In the genomic region with DNA sequence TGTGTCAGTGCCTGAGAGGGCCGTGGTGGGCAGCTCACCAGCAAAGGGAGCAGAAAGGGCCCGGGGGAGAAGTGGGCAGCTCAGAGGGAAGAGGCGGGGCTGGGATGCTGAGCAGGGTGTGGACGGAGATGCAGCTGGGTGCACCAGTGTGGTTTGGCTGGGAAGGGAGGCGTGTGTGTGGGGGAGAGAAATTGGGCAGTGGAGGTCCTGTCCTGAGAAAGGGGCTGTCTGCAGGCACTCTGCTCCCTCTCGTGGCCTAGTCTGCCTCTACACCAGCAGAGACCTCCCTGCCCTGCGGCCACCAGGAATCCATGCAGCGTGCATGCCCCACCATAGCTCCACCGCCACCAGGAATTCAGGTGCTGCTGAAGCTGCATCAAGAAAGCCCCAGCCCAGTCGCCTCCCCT, we compare ENCODE assay signal across 8 cellular contexts. TPM values are rescaled to one million over a fixed set of nuclear protein-coding genes. Genes with fewer than 3 reads are reported as not detected.
DNase-seq lines count a peak whose midpoint lies in the region; ATAC-seq, FAIRE-seq and TF ChIP-seq lines count a peak whose summit lies in the region.

No MANE protein-coding gene starts in this region.

- H3K4me1 Mint-ChIP-seq in Calu3 (ENCODE audit: low read depth, unreplicated experiment): no peaks in the 10 kb centered on the region
- no peaks in the 10 kb centered on the region; the same call in 2 of the 3 replicates for H3K4me1 Mint-ChIP-seq in GM23338
- H3K4me1 Mint-ChIP-seq in naive thymus-derived CD8-positive, alpha-beta T cell: peaks cover 1 to 29% (median 20%) of the 10 kb centered on the region in 4 donors

- dilution Hi-C loops in keratinocyte (cut with MboI; ENCODE audit: extremely low pct_ligation_motif_present, low sequenced_read_pairs): no loop called here

- H3K9me3 Mint-ChIP-seq in Calu3 (ENCODE audit: low read depth, unreplicated experiment) (no peaks in the 10 kb centered on the region), GM23338 (peaks cover 36% of the 10 kb centered on the region)
- no peaks in the 10 kb centered on the region for H3K9me3 Mint-ChIP-seq in naive thymus-derived CD8-positive, alpha-beta T cell

- intact Hi-C loops in Calu3 (cut with micrococcal nuclease; ENCODE audit: unreplicated experiment): no loop called here

- H3K4me2 ChIP-seq in GM23338 (no peak overlapping the region), SK-N-SH (no peak overlapping the region), keratinocyte (ENCODE audit: control insufficient read depth, extremely low read depth, insufficient read depth, low read depth, low read length) (no peak overlapping the region)

- H3K79me2 ChIP-seq in GM23338 (replicated peaks; ENCODE audit: insufficient read depth) (no peaks in the 10 kb centered on the region), SK-N-SH (ENCODE audit: insufficient read depth) (no peaks in the 10 kb centered on the region), keratinocyte (ENCODE audit: control insufficient read depth, insufficient read depth, low read length) (no peaks in the 10 kb centered on the region)

- BruUV-seq in Calu3 (replicated peaks; lab: Mats Ljungman, UMichigan): no TSS peak

- H3K36me3 ChIP-seq in GM23338 (ENCODE audit: insufficient read depth) (no peaks in the 10 kb centered on the region), SK-N-SH (replicated peaks in 1 of 2; ENCODE audit: control insufficient read depth in 1 of 2, insufficient read depth in 2 of 2, low read length in 1 of 2) (peaks cover 0 to 2% of the 10 kb centered on the region in 2 experiments), keratinocyte (ENCODE audit: control insufficient read depth in 2 of 2, extremely low read depth in 1 of 2, insufficient read depth in 2 of 2, low read length in 2 of 2) (no peaks in the 10 kb centered on the region)
- no peaks in the 10 kb centered on the region for H3K36me3 ChIP-seq in effector memory CD4-positive, alpha-beta T cell (ENCODE audit: control insufficient read depth, insufficient read depth, low read length)

- H3K27me3 Mint-ChIP-seq in Calu3 (ENCODE audit: unreplicated experiment): peaks cover 60% of the 10 kb centered on the region
- H3K27me3 Mint-ChIP-seq in GM23338 (ENCODE audit: insufficient read depth, low read depth, poor library complexity): peaks cover 20% of the 10 kb centered on the region
- H3K27me3 Mint-ChIP-seq in naive thymus-derived CD8-positive, alpha-beta T cell: peaks cover 0 to 10% (median 0%) of the 10 kb centered on the region in 5 donors

- no peak overlapping the region for H3K27ac ChIP-seq in GM23338 (ENCODE audit: low read depth)
- no peak overlapping the region for H3K27ac ChIP-seq in SK-N-SH (ENCODE audit: low read depth in 2 of 2, low read length in 1 of 2)
- no peak overlapping the region for H3K27ac ChIP-seq in keratinocyte (ENCODE audit: control insufficient read depth, insufficient read depth, low read length)
- H3K27ac ChIP-seq in effector memory CD4-positive, alpha-beta T cell (ENCODE audit: insufficient read depth, low read length, poor library complexity, severe bottlenecking): no peak overlapping the region

- no peak for FAIRE-seq in keratinocyte (lab: Jason Lieb, UNC)

- H3F3A ChIP-seq in GM23338 (replicated peaks; ENCODE audit: low read depth) (no peaks in the 10 kb centered on the region), SK-N-SH (replicated peaks; ENCODE audit: insufficient read depth) (no peaks in the 10 kb centered on the region)

- POLR2A ChIA-PET in SK-N-SH (lab: Yijun Ruan, JAX): no interaction called here
- POLR2A ChIA-PET in naive thymus-derived CD8-positive, alpha-beta T cell (lab: Charles Lee): interaction anchor here (1.2 kb wide), 1 partner anchor 167 kb away, joined by 3 read pairs; no protein-coding TSS in a partner anchor

- H3K9ac ChIP-seq in SK-N-SH: no peak overlapping the region
- H3K9ac ChIP-seq in keratinocyte (ENCODE audit: control insufficient read depth, extremely low read depth, insufficient read depth, low read length): no peak overlapping the region

- peaks cover 9% of the 10 kb centered on the region for H3K27me3 ChIP-seq in GM23338 (ENCODE audit: insufficient read depth)
- H3K27me3 ChIP-seq in SK-N-SH (ENCODE audit: insufficient read depth): no peaks in the 10 kb centered on the region
- H3K27me3 ChIP-seq in keratinocyte (ENCODE audit: control insufficient read depth, extremely low read depth, insufficient read depth, low read length): peaks cover 32% of the 10 kb centered on the region
- no peaks in the 10 kb centered on the region for H3K27me3 ChIP-seq in effector memory CD4-positive, alpha-beta T cell (replicated peaks; ENCODE audit: control insufficient read depth, insufficient read depth, low read length, poor library complexity, severe bottlenecking)

- H4K20me1 ChIP-seq in GM23338 (replicated peaks; ENCODE audit: insufficient read depth) (no peaks in the 10 kb centered on the region), SK-N-SH (ENCODE audit: insufficient read depth) (no peaks in the 10 kb centered on the region), keratinocyte (ENCODE audit: control insufficient read depth, extremely low read depth, insufficient read depth, low read length) (no peaks in the 10 kb centered on the region)

- peak; percentile 10; the same call in 1 of the 3 replicates for ATAC-seq in GM23338
- ATAC-seq in HG02938 (IDR thresholded peaks at IDR 0.05; ENCODE audit: unreplicated experiment): no peak
- no peak for ATAC-seq in naive thymus-derived CD8-positive, alpha-beta T cell

- H3K9me2 ChIP-seq in GM23338 (ENCODE audit: insufficient read depth): no peaks in the 10 kb centered on the region
- no peaks in the 10 kb centered on the region for H3K9me2 ChIP-seq in SK-N-SH

- DNase-seq in Calu3: peak; percentile 50
- DNase-seq in GM23338 (ENCODE audit: low spot score): peak; percentile 8
- peak; percentile 62 for DNase-seq in SK-N-SH
- no peak for DNase-seq in keratinocyte (ENCODE audit: low read depth, low spot score)
- DNase-seq in NCI-H345 (lab: John Stamatoyannopoulos, UW): no peak
- DNase-seq in effector memory CD4-positive, alpha-beta T cell: no peak
- DNase-seq in naive thymus-derived CD8-positive, alpha-beta T cell: no peak

- H2AFZ ChIP-seq in GM23338 (no peak overlapping the region), SK-N-SH (ENCODE audit: low read depth) (no peak overlapping the region), keratinocyte (ENCODE audit: control insufficient read depth, low read length) (no peak overlapping the region)

- CTCF ChIA-PET in Calu3 (lab: Charles Lee): interaction anchor here (1.2 kb wide), 1 partner anchor 52 kb away, joined by 4 read pairs; no protein-coding TSS in a partner anchor
- CTCF ChIA-PET in SK-N-SH (lab: Yijun Ruan, JAX): interaction anchor here (0.7 to 2.3 kb wide), 6 partner anchors 12 to 162 kb away, joined by 3 to 8 read pairs (median 4); no protein-coding TSS in a partner anchor

- H3K4me3 ChIP-seq in GM23338 (no peak overlapping the region), SK-N-SH (ENCODE audit: low read depth in 2 of 2, low read length in 1 of 2) (no peak overlapping the region), keratinocyte (ENCODE audit: control insufficient read depth in 2 of 3, extremely low read depth in 1 of 3, insufficient read depth in 2 of 3, low read depth in 1 of 3, low read length in 3 of 3) (no peak overlapping the region)
- no peak overlapping the region for H3K4me3 ChIP-seq in effector memory CD4-positive, alpha-beta T cell (ENCODE audit: insufficient read depth, low read depth, low read length, poor library complexity, severe bottlenecking)

- TF ChIP-seq CTCF in Calu3 (IDR thresholded peaks at IDR 0.05; ENCODE audit: unreplicated experiment) (no peak), GM23338 (conservative IDR thresholded peaks at IDR 0.05; ENCODE audit: low read depth in 2 of 2) (peak in 1 of 2 experiments; percentile 23; a peak in 1 of 4 replicates), SK-N-SH (IDR thresholded peaks at IDR 0.05) (peak; percentile 34), keratinocyte (optimal IDR thresholded peaks at IDR 0.05 in 1 of 3, IDR thresholded peaks at IDR 0.05 in 1 of 3, conservative IDR thresholded peaks at IDR 0.05 in 1 of 3; ENCODE audit: extremely low read depth in 1 of 3, insufficient read depth in 2 of 3, low read length in 3 of 3) (peak in 2 of 3 experiments; percentile 17 to 49)

- 68% methylated on average over 8 of the region's 10 CpGs for WGBS in SK-N-SH (ENCODE audit: low lambda C conversion rate)

- TF ChIP-seq RAD21 in SK-N-SH (IDR thresholded peaks at IDR 0.05; ENCODE audit: low read length): no peak

- no peaks in the 10 kb centered on the region for H3K9me3 ChIP-seq in SK-N-SH
- H3K9me3 ChIP-seq in keratinocyte (ENCODE audit: control insufficient read depth, low read depth, low read length): no peaks in the 10 kb centered on the region
- no peaks in the 10 kb centered on the region for H3K9me3 ChIP-seq in effector memory CD4-positive, alpha-beta T cell (ENCODE audit: control insufficient read depth, low read length)

- H3K27ac Mint-ChIP-seq in Calu3 (ENCODE audit: unreplicated experiment) (no peak overlapping the region), GM23338 (no peak overlapping the region)
- peak overlapping the region in 4 of 10 donors; percentile 20 to 75 (median 64) for H3K27ac Mint-ChIP-seq in naive thymus-derived CD8-positive, alpha-beta T cell

- H3K9me1 ChIP-seq in keratinocyte (ENCODE audit: control insufficient read depth, extremely low read depth, insufficient read depth, low read length): no peaks in the 10 kb centered on the region

- H3K4me3 Mint-ChIP-seq in Calu3 (ENCODE audit: low read depth, unreplicated experiment): no peak overlapping the region
- no peak overlapping the region for H3K4me3 Mint-ChIP-seq in GM23338
- H3K4me3 Mint-ChIP-seq in naive thymus-derived CD8-positive, alpha-beta T cell: peak overlapping the region in 2 of 10 donors; percentile 41 to 68

- H3K36me3 Mint-ChIP-seq in Calu3 (ENCODE audit: insufficient read depth, unreplicated experiment): peaks cover 9% of the 10 kb centered on the region
- peaks cover 13% of the 10 kb centered on the region; the same call in 2 of the 3 replicates for H3K36me3 Mint-ChIP-seq in GM23338 (ENCODE audit: low read depth)
- no peaks in the 10 kb centered on the region for H3K36me3 Mint-ChIP-seq in naive thymus-derived CD8-positive, alpha-beta T cell

- no peak for TF ChIP-seq EP300 in SK-N-SH (IDR thresholded peaks at IDR 0.05; ENCODE audit: borderline replicate concordance in 1 of 2, low read depth in 1 of 2, low read length in 1 of 2)

- H3K4me1 ChIP-seq in GM23338 (ENCODE audit: insufficient read depth) (no peaks in the 10 kb centered on the region), SK-N-SH (ENCODE audit: control insufficient read depth in 1 of 2, insufficient read depth in 2 of 2, low read depth in 1 of 2, low read length in 1 of 2) (peaks cover 2 to 6% of the 10 kb centered on the region in 2 experiments; a peak in 2 of 4 replicates), keratinocyte (ENCODE audit: control insufficient read depth, extremely low read depth, insufficient read depth, low read length) (peaks cover 5% of the 10 kb centered on the region)
- H3K4me1 ChIP-seq in effector memory CD4-positive, alpha-beta T cell (ENCODE audit: control insufficient read depth, insufficient read depth, low read length, poor library complexity, severe bottlenecking): peaks cover 22% of the 10 kb centered on the region

RNA-seq across cellular contexts. Expression of a gene that starts 6.4 kb away (rescaled TPM):
- 0.38 and 0.42 TPM in 2 replicates for total RNA-seq in Calu3 (2022)
- 0.93 and 1.3 TPM in 2 replicates for total RNA-seq in GM23338 (2014; rRNA removed; shearing (Covaris generic))
- polyA plus RNA-seq in GM23338 (2016; fragmentation: Nextera tagmentation; extraction: Ambion mirVana): 0.13 and 0.42 TPM in 2 replicates
- 7.2 and 9.1 TPM in 2 replicates for polyA plus RNA-seq in SK-N-SH (2012; rRNA removed)
- polyA plus RNA-seq in SK-N-SH (2012; cell fraction: cytosol; rRNA removed): 2.1 and 5.7 TPM in 2 replicates
- polyA plus RNA-seq in SK-N-SH (2012; cell fraction: nucleus; rRNA removed): 5.1 and 5.9 TPM in 2 replicates
- polyA plus RNA-seq in keratinocyte: 0.18 to 0.31 TPM (median 0.23 TPM) in 3 replicates
- polyA plus RNA-seq in keratinocyte (2011; ENCODE audit: low read depth): not detected
- 0.05 and 0.53 TPM in 2 replicates for polyA plus RNA-seq in keratinocyte (2011; cell fraction: cytosol; rRNA removed)
- polyA plus RNA-seq in keratinocyte (2011; cell fraction: nucleus; rRNA removed): 0.14 and 0.20 TPM in 2 replicates
- 0.14 and 0.74 TPM in 2 replicates for polyA plus RNA-seq in keratinocyte (2012; ENCODE audit: low replicate concordance)
- polyA minus RNA-seq in keratinocyte: 0.13 to 0.20 TPM in 2 of 3 replicates, not detected in the other
- not detected for polyA minus RNA-seq in keratinocyte (2011; cell fraction: cytosol; rRNA and poly(A)+ RNA removed)
- 0.39 TPM in 1 of 2 replicates, not detected in the other for polyA minus RNA-seq in keratinocyte (2011; cell fraction: nucleus; rRNA and poly(A)+ RNA removed)
- 1 to 10 TPM; 5.5 to 6.6 TPM for total RNA-seq in naive thymus-derived CD8-positive, alpha-beta T cell
- polyA plus RNA-seq in naive thymus-derived CD8-positive, alpha-beta T cell: 1 to 10 TPM; 1.6 to 4.4 (median 4.3) TPM

RNA-seq across cellular contexts. Expression of a gene that starts 41.7 kb away (rescaled TPM):
- total RNA-seq in Calu3 (2022): 33.7 and 36.8 TPM in 2 replicates
- total RNA-seq in GM23338 (2014; rRNA removed; shearing (Covaris generic)): 3.9 and 16.3 TPM in 2 replicates
- polyA plus RNA-seq in GM23338 (2016; fragmentation: Nextera tagmentation; extraction: Ambion mirVana): 4.1 and 5.9 TPM in 2 replicates
- polyA plus RNA-seq in SK-N-SH (2012; rRNA removed): 10.9 and 13.4 TPM in 2 replicates
- polyA plus RNA-seq in SK-N-SH (2012; cell fraction: cytosol; rRNA removed): 4.4 and 7.2 TPM in 2 replicates
- polyA plus RNA-seq in SK-N-SH (2012; cell fraction: nucleus; rRNA removed): 33.0 and 74.2 TPM in 2 replicates
- 4.2 to 5.0 TPM (median 5.0 TPM) in 3 replicates for polyA plus RNA-seq in keratinocyte
- 0.85 TPM for polyA plus RNA-seq in keratinocyte (2011; ENCODE audit: low read depth)
- polyA plus RNA-seq in keratinocyte (2011; cell fraction: cytosol; rRNA removed): 1.6 and 5.4 TPM in 2 replicates
- polyA plus RNA-seq in keratinocyte (2011; cell fraction: nucleus; rRNA removed): 5.5 and 5.6 TPM in 2 replicates
- polyA plus RNA-seq in keratinocyte (2012; ENCODE audit: low replicate concordance): 2.0 and 10.5 TPM in 2 replicates
- 2.0 to 6.2 TPM (median 3.5 TPM) in 3 replicates for polyA minus RNA-seq in keratinocyte
- polyA minus RNA-seq in keratinocyte (2011; cell fraction: cytosol; rRNA and poly(A)+ RNA removed): 8.6 TPM
- 2.7 and 3.4 TPM in 2 replicates for polyA minus RNA-seq in keratinocyte (2011; cell fraction: nucleus; rRNA and poly(A)+ RNA removed)
- 10 to 100 TPM; 22.2 to 25.0 TPM for total RNA-seq in naive thymus-derived CD8-positive, alpha-beta T cell
- 10 to 100 TPM in 1 of 3 donors, 1 to 10 TPM in 2; 7.2 to 10.1 (median 7.6) TPM for polyA plus RNA-seq in naive thymus-derived CD8-positive, alpha-beta T cell

RNA-seq across cellular contexts. Expression of a gene that starts 46.1 kb away (rescaled TPM):
- 7.1 and 13.2 TPM in 2 replicates for total RNA-seq in Calu3 (2022)
- total RNA-seq in GM23338 (2014; rRNA removed; shearing (Covaris generic)): 0.80 and 7.7 TPM in 2 replicates
- polyA plus RNA-seq in GM23338 (2016; fragmentation: Nextera tagmentation; extraction: Ambion mirVana): 8.4 and 13.2 TPM in 2 replicates
- polyA plus RNA-seq in SK-N-SH (2012; rRNA removed): 0.68 and 0.72 TPM in 2 replicates
- 0.09 TPM in 1 of 2 replicates, not detected in the other for polyA plus RNA-seq in SK-N-SH (2012; cell fraction: cytosol; rRNA removed)
- 9.8 and 16.8 TPM in 2 replicates for polyA plus RNA-seq in SK-N-SH (2012; cell fraction: nucleus; rRNA removed)
- polyA plus RNA-seq in keratinocyte: 1.1 to 1.7 TPM (median 1.3 TPM) in 3 replicates
- not detected for polyA plus RNA-seq in keratinocyte (2011; ENCODE audit: low read depth)
- polyA plus RNA-seq in keratinocyte (2011; cell fraction: cytosol; rRNA removed): 0.23 and 1.0 TPM in 2 replicates
- polyA plus RNA-seq in keratinocyte (2011; cell fraction: nucleus; rRNA removed): 0.27 and 0.85 TPM in 2 replicates
- polyA plus RNA-seq in keratinocyte (2012; ENCODE audit: low replicate concordance): 2.2 TPM in 1 of 2 replicates, not detected in the other
- not detected in 3 replicates for polyA minus RNA-seq in keratinocyte
- polyA minus RNA-seq in keratinocyte (2011; cell fraction: cytosol; rRNA and poly(A)+ RNA removed): not detected
- polyA minus RNA-seq in keratinocyte (2011; cell fraction: nucleus; rRNA and poly(A)+ RNA removed): 1.8 TPM in 1 of 2 replicates, not detected in the other
- 10 to 100 TPM; 96.5 to 98.1 TPM for total RNA-seq in naive thymus-derived CD8-positive, alpha-beta T cell
- 100 to 1,000 TPM; 342 to 784 (median 530) TPM for polyA plus RNA-seq in naive thymus-derived CD8-positive, alpha-beta T cell

RNA-seq across cellular contexts. Expression of a gene that starts 58.1 kb away (rescaled TPM):
- 70.1 and 71.8 TPM in 2 replicates for total RNA-seq in Calu3 (2022)
- 3.4 and 5.0 TPM in 2 replicates for total RNA-seq in GM23338 (2014; rRNA removed; shearing (Covaris generic))
- 9.6 and 12.3 TPM in 2 replicates for polyA plus RNA-seq in GM23338 (2016; fragmentation: Nextera tagmentation; extraction: Ambion mirVana)
- polyA plus RNA-seq in SK-N-SH (2012; rRNA removed): 219 and 335 TPM in 2 replicates
- polyA plus RNA-seq in SK-N-SH (2012; cell fraction: cytosol; rRNA removed): 154 and 228 TPM in 2 replicates
- polyA plus RNA-seq in SK-N-SH (2012; cell fraction: nucleus; rRNA removed): 326 and 608 TPM in 2 replicates
- polyA plus RNA-seq in keratinocyte: 4.8 to 12.7 TPM (median 5.7 TPM) in 3 replicates
- 0.61 TPM for polyA plus RNA-seq in keratinocyte (2011; ENCODE audit: low read depth)
- polyA plus RNA-seq in keratinocyte (2011; cell fraction: cytosol; rRNA removed): 3.7 and 13.9 TPM in 2 replicates
- polyA plus RNA-seq in keratinocyte (2011; cell fraction: nucleus; rRNA removed): 5.7 and 7.8 TPM in 2 replicates
- polyA plus RNA-seq in keratinocyte (2012; ENCODE audit: low replicate concordance): 6.0 and 8.3 TPM in 2 replicates
- polyA minus RNA-seq in keratinocyte: 1.2 to 5.3 TPM (median 3.8 TPM) in 3 replicates
- 18.0 TPM for polyA minus RNA-seq in keratinocyte (2011; cell fraction: cytosol; rRNA and poly(A)+ RNA removed)
- 1.6 and 3.7 TPM in 2 replicates for polyA minus RNA-seq in keratinocyte (2011; cell fraction: nucleus; rRNA and poly(A)+ RNA removed)
- total RNA-seq in naive thymus-derived CD8-positive, alpha-beta T cell: 1 to 10 TPM; 2.2 to 2.3 TPM
- polyA plus RNA-seq in naive thymus-derived CD8-positive, alpha-beta T cell: 10 to 100 TPM; 21.1 to 86.9 (median 28.3) TPM

Comparison
In these comparisons a context has a peak if more than half of its experiments do, and no peak if none do; other contexts are left out.
1. DNase-seq: peak in Calu3 (single experiment), GM23338 (single experiment) and SK-N-SH (single experiment); none in keratinocyte (single experiment), NCI-H345 (single experiment), effector memory CD4-positive, alpha-beta T cell (0 of 3) and naive thymus-derived CD8-positive, alpha-beta T cell (0 of 10).
2. RNA of a gene that starts 46.1 kb away (polyA plus RNA-seq): 342 to 784 TPM in naive thymus-derived CD8-positive, alpha-beta T cell; 8.4 to 13.2 TPM in GM23338, 0.23 to 2.2 TPM in keratinocyte and 0.09 to 16.8 TPM in SK-N-SH; every median in the first group is over 10 times any median in the second.